In the genomic region with DNA sequence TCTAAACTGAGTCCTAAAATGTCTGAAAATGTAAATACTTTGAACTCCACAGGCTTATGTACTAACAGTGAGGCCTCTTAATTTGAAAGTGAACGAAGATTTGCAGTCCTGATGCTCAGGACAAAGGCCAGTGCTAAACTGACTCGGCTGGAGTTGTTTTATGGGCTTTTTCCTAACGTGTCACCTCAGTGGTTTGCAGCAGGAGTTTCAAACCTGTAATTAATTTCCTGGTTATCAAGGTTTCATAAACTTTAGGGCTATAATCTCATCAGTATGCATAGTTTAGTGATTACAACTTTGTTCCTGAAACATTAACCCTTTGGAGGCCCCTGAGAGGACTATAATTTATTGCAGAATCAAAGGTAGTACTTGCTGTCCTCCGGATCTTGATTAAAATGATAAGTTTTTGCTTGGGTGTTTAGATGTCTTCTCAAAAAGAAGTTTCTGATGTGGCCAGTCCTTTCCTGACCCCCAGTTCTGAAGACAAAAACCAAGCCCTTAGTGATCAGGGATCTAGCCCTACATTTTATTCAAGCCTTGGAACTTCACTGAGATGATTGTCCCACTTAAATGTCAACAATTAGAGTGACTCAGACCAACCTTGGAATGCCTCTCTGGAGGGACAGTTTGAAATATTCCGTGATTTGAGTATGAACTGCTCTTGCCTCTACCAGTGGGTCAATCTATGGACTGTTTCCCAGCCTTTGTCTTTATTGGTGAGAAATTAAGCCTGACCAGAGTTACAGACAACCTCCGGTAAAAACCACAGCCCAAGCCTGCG, we compare ENCODE assay signal across 15 cellular contexts. TPM values are rescaled to one million over a fixed set of nuclear protein-coding genes. Genes with fewer than 3 reads are reported as not detected.
DNase-seq lines count a peak whose midpoint lies in the region; ATAC-seq and TF ChIP-seq lines count a peak whose summit lies in the region.
"Had no signal": no experiment of that assay in that cellular context is flagged by ENCODE, and none has a peak within 500 bp of the region (broad histone marks: within the 10 kb centered on the region; RNA-seq: fewer than 3 reads in every experiment).

No MANE protein-coding gene starts in this region.

- DNase-seq in ELR (ENCODE audit: low read depth): peak; percentile 89
- DNase-seq in Peyer's patch: peak in 1 of 3 donors; percentile 70
- peak; percentile 32 for DNase-seq in fibroblast of gingiva (ENCODE audit: low read depth)
- no peak for DNase-seq in neuronal stem cell (ENCODE audit: low spot score)
- no peak for DNase-seq in activated T-helper 1 cell treated with anti-CD3 and anti-CD28 coated beads, Interleukin-12 subunit alpha, Interleukin-12 subunit beta, Interleukin-2, Interleukin-4 antibody, amounts not matched to agents 30 ng/mL and 10 ng/mL and 1 ng/mL, durations not matched to agents 14 hours and 24 hours and 36 hours (ENCODE audit: low spot score)
- DNase-seq: lower lobe of right lung, NCI-H146, NCI-H748 treated with DMSO at 0.1 percent for 48 hours, T-helper 2 cell had no signal

- no peak overlapping the region for H3K4me2 ChIP-seq in neuronal stem cell (ENCODE audit: insufficient read depth, low read length, poor library complexity, severe bottlenecking)

- no peaks in the 10 kb centered on the region for H3K9me3 ChIP-seq in Peyer's patch
- H3K9me3 ChIP-seq in neuronal stem cell (replicated peaks in 1 of 2; ENCODE audit: control insufficient read depth in 2 of 2, insufficient read depth in 1 of 2, low read depth in 1 of 2, low read length in 2 of 2): no peaks in the 10 kb centered on the region
- H3K9me3 ChIP-seq: breast epithelium, esophagus muscularis mucosa, lower lobe of right lung had no signal

- no peak overlapping the region for H3K23ac ChIP-seq in neuronal stem cell (ENCODE audit: low read depth, low read length, poor library complexity)

- no peak overlapping the region for H3K18ac ChIP-seq in neuronal stem cell (ENCODE audit: low read length)

- no peak overlapping the region for H2BK12ac ChIP-seq in neuronal stem cell (ENCODE audit: low read length)

- WGBS in neuronal stem cell (ENCODE audit: extremely low coverage in 2 of 2, insufficient read length in 2 of 2, insufficient replicate concordance in 1 of 2), 2 donors: no CpG with 5 or more reads among the region's 7 CpGs

- H3K27ac ChIP-seq in Peyer's patch (peak overlapping the region in 3 of 4 donors; percentile 43 to 79 (median 47)), neuronal stem cell (replicated peaks; ENCODE audit: low read length) (no peak overlapping the region)
- H3K27ac ChIP-seq: breast epithelium, esophagus muscularis mucosa, lower lobe of right lung had no signal

- no peaks in the 10 kb centered on the region for H3K9me3 Mint-ChIP-seq in activated T-helper 1 cell treated with anti-CD3 and anti-CD28 coated beads, Interleukin-12 subunit alpha, Interleukin-12 subunit beta, Interleukin-2, Interleukin-4 antibody, amounts not matched to agents 30 ng/mL and 10 ng/mL and 1 ng/mL, durations not matched to agents 14 hours and 24 hours and 36 hours

- H3K14ac ChIP-seq in neuronal stem cell (ENCODE audit: low read length): no peak overlapping the region

- no peak overlapping the region for H2BK5ac ChIP-seq in neuronal stem cell (ENCODE audit: low read length)

- peak overlapping the region; percentile 43 for H2AFZ ChIP-seq in neuronal stem cell (ENCODE audit: low read length)

- no peak overlapping the region for H3K9ac ChIP-seq in neuronal stem cell (ENCODE audit: low read depth, low read length, poor library complexity)

- no peaks in the 10 kb centered on the region for H3K79me1 ChIP-seq in neuronal stem cell (ENCODE audit: low read depth, low read length)

- no peak overlapping the region for H2AK5ac ChIP-seq in neuronal stem cell (ENCODE audit: low read depth, low read length)

- H3K4me1 ChIP-seq in Peyer's patch (peaks cover 0 to 5% (median 0%) of the 10 kb centered on the region in 4 donors), neuronal stem cell (ENCODE audit: control insufficient read depth in 2 of 2, insufficient read depth in 1 of 2, low read depth in 1 of 2, low read length in 2 of 2) (no peaks in the 10 kb centered on the region)
- H3K4me1 ChIP-seq: breast epithelium, esophagus muscularis mucosa, lower lobe of right lung had no signal

- no peak overlapping the region for H3K27ac Mint-ChIP-seq in activated T-helper 1 cell treated with anti-CD3 and anti-CD28 coated beads, Interleukin-12 subunit alpha, Interleukin-12 subunit beta, Interleukin-2, Interleukin-4 antibody, amounts not matched to agents 30 ng/mL and 10 ng/mL and 1 ng/mL, durations not matched to agents 14 hours and 24 hours and 36 hours

- H3K36me3 ChIP-seq in Peyer's patch (peaks cover 0 to 4% (median 0%) of the 10 kb centered on the region in 3 donors), neuronal stem cell (replicated peaks in 1 of 2; ENCODE audit: control insufficient read depth in 2 of 2, insufficient read depth in 2 of 2, low read length in 2 of 2) (no peaks in the 10 kb centered on the region)
- H3K36me3 ChIP-seq: breast epithelium, esophagus muscularis mucosa had no signal

- H3K27me3 Mint-ChIP-seq in activated T-helper 1 cell treated with anti-CD3 and anti-CD28 coated beads, Interleukin-12 subunit alpha, Interleukin-12 subunit beta, Interleukin-2, Interleukin-4 antibody, amounts not matched to agents 30 ng/mL and 10 ng/mL and 1 ng/mL, durations not matched to agents 14 hours and 24 hours and 36 hours (ENCODE audit: insufficient read depth): peaks cover 8% of the 10 kb centered on the region

- H3K27me3 ChIP-seq in Peyer's patch (no peaks in the 10 kb centered on the region), neuronal stem cell (ENCODE audit: control insufficient read depth in 3 of 3, insufficient read depth in 3 of 3, low read depth in 1 of 3, low read length in 3 of 3) (no peaks in the 10 kb centered on the region)
- H3K27me3 ChIP-seq: breast epithelium had no signal

- no peak for TF ChIP-seq POLR2A in Peyer's patch (IDR thresholded peaks at IDR 0.05)

- no peak overlapping the region for H2BK120ac ChIP-seq in neuronal stem cell (ENCODE audit: low read depth, low read length)

- no peak overlapping the region for H3K4me3 Mint-ChIP-seq in activated T-helper 1 cell treated with anti-CD3 and anti-CD28 coated beads, Interleukin-12 subunit alpha, Interleukin-12 subunit beta, Interleukin-2, Interleukin-4 antibody, amounts not matched to agents 30 ng/mL and 10 ng/mL and 1 ng/mL, durations not matched to agents 14 hours and 24 hours and 36 hours

- no peaks in the 10 kb centered on the region for H3K4me1 Mint-ChIP-seq in activated T-helper 1 cell treated with anti-CD3 and anti-CD28 coated beads, Interleukin-12 subunit alpha, Interleukin-12 subunit beta, Interleukin-2, Interleukin-4 antibody, amounts not matched to agents 30 ng/mL and 10 ng/mL and 1 ng/mL, durations not matched to agents 14 hours and 24 hours and 36 hours (ENCODE audit: low read depth)

- no peak overlapping the region for H2BK15ac ChIP-seq in neuronal stem cell (ENCODE audit: low read length)

- no peak overlapping the region for H4K8ac ChIP-seq in neuronal stem cell (ENCODE audit: low read depth, low read length)

- intact Hi-C loops in activated T-helper 1 cell treated with anti-CD3 and anti-CD28 coated beads, Interleukin-12 subunit alpha, Interleukin-12 subunit beta, Interleukin-2, Interleukin-4 antibody, amounts not matched to agents 30 ng/mL and 10 ng/mL and 1 ng/mL, durations not matched to agents 14 hours and 24 hours and 36 hours (cut with micrococcal nuclease): no loop called here

- no peak overlapping the region for H4K91ac ChIP-seq in neuronal stem cell (ENCODE audit: low read depth, low read length, poor library complexity)

- H3K4me3 ChIP-seq in Peyer's patch (no peak overlapping the region), neuronal stem cell (ENCODE audit: low read length in 2 of 2) (no peak overlapping the region)
- H3K4me3 ChIP-seq: breast epithelium, esophagus muscularis mucosa, GM12878, lower lobe of right lung had no signal

- no peak overlapping the region for H3K4ac ChIP-seq in neuronal stem cell (ENCODE audit: low read length)

- ATAC-seq in HG03039 (IDR thresholded peaks at IDR 0.05; ENCODE audit: unreplicated experiment) (no peak), HG03460 (IDR thresholded peaks at IDR 0.05; ENCODE audit: unreplicated experiment) (no peak), HG03354 (IDR thresholded peaks at IDR 0.05; ENCODE audit: poor library complexity, severe bottlenecking, unreplicated experiment) (no peak)
- ATAC-seq: GM12878, lower lobe of right lung had no signal

- no peaks in the 10 kb centered on the region for H3K36me3 Mint-ChIP-seq in activated T-helper 1 cell treated with anti-CD3 and anti-CD28 coated beads, Interleukin-12 subunit alpha, Interleukin-12 subunit beta, Interleukin-2, Interleukin-4 antibody, amounts not matched to agents 30 ng/mL and 10 ng/mL and 1 ng/mL, durations not matched to agents 14 hours and 24 hours and 36 hours (ENCODE audit: low read depth)

- TF ChIP-seq CTCF in Peyer's patch (IDR thresholded peaks at IDR 0.05): no peak

RNA-seq across cellular contexts. Expression of gene S100Z, which starts 11.1 kb away (rescaled TPM):
- 10 to 100 TPM in 1 of 4 donors, not detected in 3; 11.6 TPM for total RNA-seq in Peyer's patch
- not detected for polyA plus RNA-seq in neuronal stem cell (2013, experiment 1 of 2)
- not detected for polyA plus RNA-seq in neuronal stem cell (2013, experiment 2 of 2)
- 0.67 and 1.5 TPM in 2 replicates for total RNA-seq in activated T-helper 1 cell treated with anti-CD3 and anti-CD28 coated beads, Interleukin-12 subunit alpha, Interleukin-12 subunit beta, Interleukin-2, Interleukin-4 antibody, amounts not matched to agents 30 ng/mL and 10 ng/mL and 1 ng/mL, durations not matched to agents 14 hours and 24 hours and 36 hours
- total RNA-seq: esophagus muscularis mucosa had no signal

RNA-seq across cellular contexts. Expression of gene F2RL1, which starts 19.8 kb away (rescaled TPM):
- 100 to 1,000 TPM in 2 of 4 donors, 10 to 100 TPM in 1, 1 to 10 TPM in 1; 9.9 to 146 (median 88.2) TPM for total RNA-seq in Peyer's patch
- 2.7 TPM for polyA plus RNA-seq in neuronal stem cell (2013, experiment 1 of 2)
- 2.9 TPM for polyA plus RNA-seq in neuronal stem cell (2013, experiment 2 of 2)
- 0.26 and 0.32 TPM in 2 replicates for total RNA-seq in activated T-helper 1 cell treated with anti-CD3 and anti-CD28 coated beads, Interleukin-12 subunit alpha, Interleukin-12 subunit beta, Interleukin-2, Interleukin-4 antibody, amounts not matched to agents 30 ng/mL and 10 ng/mL and 1 ng/mL, durations not matched to agents 14 hours and 24 hours and 36 hours

Comparison
In these comparisons a context has a peak if more than half of its experiments do, and no peak if none do; other contexts are left out.
1. DNase-seq: peak in ELR (single experiment) and fibroblast of gingiva (single experiment); none in neuronal stem cell (single experiment) and activated T-helper 1 cell treated with anti-CD3 and anti-CD28 coated beads, Interleukin-12 subunit alpha, Interleukin-12 subunit beta, Interleukin-2, Interleukin-4 antibody, amounts not matched to agents 30 ng/mL and 10 ng/mL and 1 ng/mL, durations not matched to agents 14 hours and 24 hours and 36 hours (single experiment).